ENCODE assay signal across 32 cellular contexts in genomic region chr14:23932639-23933038, GRCh38.
"Had no signal": no experiment of that assay in that cellular context is flagged by ENCODE, and none has a peak within 500 bp of the region (broad histone marks: within the 10 kb centered on the region; RNA-seq: fewer than 3 reads in every experiment).

No MANE protein-coding gene starts in this region.

- H3K4me3 ChIP-seq: ascending aorta, breast epithelium, cardiac muscle cell, colonic mucosa had no signal

- H3K9me3 ChIP-seq: ascending aorta, breast epithelium, colonic mucosa had no signal

- FAIRE-seq: endometrium, endothelial cell of umbilical vein, frontal cortex, TTC549 had no signal

- H3K27me3 ChIP-seq: ascending aorta, breast epithelium, cardiac muscle cell, colonic mucosa had no signal

- H3K36me3 Mint-ChIP-seq: activated naive CD4-positive, alpha-beta T cell treated with anti-CD3 and anti-CD28 coated beads, Interleukin-2, amount 50 U/mL, for 72 hours; activated naive CD8-positive, alpha-beta T cell treated with anti-CD3 and anti-CD28 coated beads, Interleukin-2, amount 10 ng/mL, durations not matched to agents 7 days and 5 days; brain; WTC11 had no signal

- H3K9me3 Mint-ChIP-seq: activated CD4-positive, alpha-beta T cell treated with anti-CD3 and anti-CD28 coated beads, Interleukin-2, amount 10 ng/mL, durations not matched to agents 7 days and 5 days; activated CD8-positive, alpha-beta T cell treated with anti-CD3 and anti-CD28 coated beads for 36 hours; activated naive CD4-positive, alpha-beta T cell treated with anti-CD3 and anti-CD28 coated beads for 36 hours; activated naive CD4-positive, alpha-beta T cell treated with anti-CD3 and anti-CD28 coated beads, Interleukin-2, amount 50 U/mL, for 72 hours; activated naive CD8-positive, alpha-beta T cell treated with anti-CD3 and anti-CD28 coated beads, Interleukin-2, amount 10 ng/mL, durations not matched to agents 7 days and 5 days; activated T-helper 1 cell treated with anti-CD3 and anti-CD28 coated beads, Interleukin-12 subunit alpha, Interleukin-12 subunit beta, Interleukin-2, Interleukin-4 antibody, amounts not matched to agents 30 ng/mL and 10 ng/mL and 1 ng/mL, durations not matched to agents 14 hours and 24 hours and 36 hours; activated T-helper 2 cell treated with anti-CD3 and anti-CD28 coated beads, Interferon-gamma antibody, Interleukin-2, Interleukin-4, amounts not matched to agents 10 μg/mL and 5 μg/mL and 100 μg/mL, durations not matched to agents 14 hours and 24 hours and 36 hours; brain had no signal

- ATAC-seq: activated CD8-positive, alpha-beta T cell treated with anti-CD3 and anti-CD28 coated beads for 36 hours; activated naive CD4-positive, alpha-beta T cell treated with anti-CD3 and anti-CD28 coated beads, Interleukin-2, amount 50 U/mL, for 72 hours; esophagus mucosa; WTC11 had no signal

- H3K27me3 Mint-ChIP-seq: activated CD8-positive, alpha-beta T cell treated with anti-CD3 and anti-CD28 coated beads for 36 hours; brain had no signal

- H3K4me1 ChIP-seq: breast epithelium, colonic mucosa had no signal

- H3K4me3 Mint-ChIP-seq: activated CD4-positive, alpha-beta T cell treated with anti-CD3 and anti-CD28 coated beads, Interleukin-2, amount 10 ng/mL, durations not matched to agents 7 days and 5 days; activated CD8-positive, alpha-beta T cell treated with anti-CD3 and anti-CD28 coated beads for 36 hours; activated naive CD4-positive, alpha-beta T cell treated with anti-CD3 and anti-CD28 coated beads for 36 hours; activated naive CD8-positive, alpha-beta T cell treated with anti-CD3 and anti-CD28 coated beads, Interleukin-2, amount 10 ng/mL, durations not matched to agents 7 days and 5 days; activated T-helper 1 cell treated with anti-CD3 and anti-CD28 coated beads, Interleukin-12 subunit alpha, Interleukin-12 subunit beta, Interleukin-2, Interleukin-4 antibody, amounts not matched to agents 30 ng/mL and 10 ng/mL and 1 ng/mL, durations not matched to agents 14 hours and 24 hours and 36 hours; brain; WTC11 had no signal

- H3K27ac Mint-ChIP-seq: activated CD4-positive, alpha-beta T cell treated with anti-CD3 and anti-CD28 coated beads, Interleukin-2, amount 10 ng/mL, durations not matched to agents 7 days and 5 days; activated CD8-positive, alpha-beta T cell treated with anti-CD3 and anti-CD28 coated beads for 36 hours; activated naive CD4-positive, alpha-beta T cell treated with anti-CD3 and anti-CD28 coated beads for 36 hours; activated naive CD4-positive, alpha-beta T cell treated with anti-CD3 and anti-CD28 coated beads, Interleukin-2, amount 50 U/mL, for 72 hours; activated naive CD8-positive, alpha-beta T cell treated with anti-CD3 and anti-CD28 coated beads, Interleukin-2, amount 10 ng/mL, durations not matched to agents 7 days and 5 days; activated T-helper 1 cell treated with anti-CD3 and anti-CD28 coated beads, Interleukin-12 subunit alpha, Interleukin-12 subunit beta, Interleukin-2, Interleukin-4 antibody, amounts not matched to agents 30 ng/mL and 10 ng/mL and 1 ng/mL, durations not matched to agents 14 hours and 24 hours and 36 hours; activated T-helper 2 cell treated with anti-CD3 and anti-CD28 coated beads, Interferon-gamma antibody, Interleukin-2, Interleukin-4, amounts not matched to agents 10 μg/mL and 5 μg/mL and 100 μg/mL, durations not matched to agents 14 hours and 24 hours and 36 hours; WTC11 had no signal

- H3K4me1 Mint-ChIP-seq: activated CD4-positive, alpha-beta T cell treated with anti-CD3 and anti-CD28 coated beads, Interleukin-2, amount 10 ng/mL, durations not matched to agents 7 days and 5 days; activated naive CD8-positive, alpha-beta T cell treated with anti-CD3 and anti-CD28 coated beads, Interleukin-2, amount 10 ng/mL, durations not matched to agents 7 days and 5 days; WTC11 had no signal

- H3K36me3 ChIP-seq: ascending aorta, breast epithelium, cardiac muscle cell, colonic mucosa had no signal

- H3K27ac ChIP-seq: ascending aorta, breast epithelium, cardiac muscle cell, colonic mucosa, epithelial cell of prostate, VCaP had no signal

- DNase-seq: activated CD4-positive, alpha-beta T cell treated with anti-CD3 and anti-CD28 coated beads for 1 hour; activated CD4-positive, alpha-beta T cell treated with anti-CD3 and anti-CD28 coated beads for 4 hours; activated CD4-positive, alpha-beta T cell treated with anti-CD3 and anti-CD28 coated beads, Interleukin-2, amount 10 ng/mL, durations not matched to agents 7 days and 5 days; activated CD4-positive, alpha-beta T cell treated with anti-CD3 and anti-CD28 coated beads, Interleukin-2, amount 50 U/mL, for 4 hours; activated CD8-positive, alpha-beta memory T cell treated with anti-CD3 and anti-CD28 coated beads for 24 hours; activated CD8-positive, alpha-beta T cell treated with anti-CD3 and anti-CD28 coated beads for 36 hours; activated effector memory CD4-positive, alpha-beta T cell treated with anti-CD3 and anti-CD28 coated beads, Interleukin-2, amount 50 U/mL, for 16 hours; activated naive CD4-positive, alpha-beta T cell treated with anti-CD3 and anti-CD28 coated beads for 36 hours; activated naive CD8-positive, alpha-beta T cell treated with anti-CD3 and anti-CD28 coated beads, Interleukin-2, amount 10 ng/mL, durations not matched to agents 7 days and 5 days; activated T-cell treated with anti-CD3 and anti-CD28 coated beads, Interleukin-2, amount 50 U/mL, for 48 hours; central memory CD4-positive, alpha-beta T cell; cerebellar nuclear complex; colonic mucosa; effector CD8-positive, alpha-beta T cell; foreskin fibroblast; head of caudate nucleus; T-helper 2 cell had no signal
